Comparison of ENCODE assay signal across 26 cellular contexts in the genomic region with DNA sequence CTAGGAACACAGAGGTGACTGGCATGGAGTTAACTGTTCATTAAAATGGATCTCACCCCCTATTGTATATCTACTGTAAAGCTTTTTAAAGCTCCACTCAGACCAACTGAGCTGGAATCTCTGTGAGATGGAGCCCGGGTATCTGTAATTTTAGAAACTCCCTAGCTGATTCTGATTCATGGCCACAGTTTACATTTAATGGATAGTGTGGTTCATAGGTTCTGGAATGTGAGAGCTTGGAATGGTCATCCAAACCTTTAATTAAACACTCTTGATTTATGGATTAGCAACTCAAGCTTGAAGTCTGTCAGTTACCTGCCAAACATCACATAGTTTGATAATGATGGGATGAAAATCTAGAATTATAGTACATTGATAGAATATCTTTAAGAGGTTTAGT.
A peak's percentile ranks its signal among the peaks of the same experiment; 100 is the strongest.
DNase-seq lines count a peak whose midpoint lies in the region; ATAC-seq and TF ChIP-seq lines count a peak whose summit lies in the region.
"Had no signal": no experiment of that assay in that cellular context is flagged by ENCODE, and none has a peak within 500 bp of the region (broad histone marks: within the 10 kb centered on the region; RNA-seq: fewer than 3 reads in every experiment).

No MANE protein-coding gene starts in this region.

- ATAC-seq in HG03039 (IDR thresholded peaks at IDR 0.05; ENCODE audit: unreplicated experiment) = no peak
- ATAC-seq: activated naive CD8-positive, alpha-beta T cell treated with anti-CD3 and anti-CD28 coated beads, Interleukin-2, amount 50 U/mL, for 24 hours; activated T-cell treated with anti-CD3 and anti-CD28 coated beads, Interleukin-2, amount 50 U/mL, for 72 hours; body of pancreas; naive thymus-derived CD4-positive, alpha-beta T cell had no signal

- H3K9me2 ChIP-seq in GM23248 (ENCODE audit: insufficient read depth) = no peaks in the 10 kb centered on the region

- H3K9ac ChIP-seq in GM23248 = no peak overlapping the region

- no peaks in the 10 kb centered on the region for H3F3A ChIP-seq in GM23248 (ENCODE audit: insufficient read depth)

- H3K4me3 ChIP-seq in GM23248 (no peak overlapping the region), uterus (no peak overlapping the region)
- H3K4me3 ChIP-seq: body of pancreas, dorsolateral prefrontal cortex, tibial nerve had no signal

- DNase-seq in GM23248 (peak; percentile 44), NCI-H226 (peak; percentile 9), epithelial cell of prostate (ENCODE audit: low read depth, low spot score) (no peak), left kidney (ENCODE audit: low read depth, low spot score) (peak; percentile 20), cardiac septum (ENCODE audit: low spot score) (no peak), uterus (no peak)
- DNase-seq in activated T-cell treated with anti-CD3 and anti-CD28 coated beads, Interleukin-2, amount 50 U/mL, for 48 hours = no peak
- DNase-seq: activated CD4-positive, alpha-beta T cell treated with anti-CD3 and anti-CD28 coated beads, Interleukin-2, amount 50 U/mL, for 48 hours; activated CD4-positive, CD25-positive, alpha-beta regulatory T cell treated with anti-CD3 and anti-CD28 coated beads, Interleukin-2, amount 50 U/mL, for 72 hours; activated naive CD4-positive, alpha-beta T cell; activated naive CD8-positive, alpha-beta T cell treated with anti-CD3 and anti-CD28 coated beads, Interleukin-2, amount 50 U/mL, for 24 hours; activated T-cell treated with anti-CD3 and anti-CD28 coated beads, Interleukin-2, amount 50 U/mL, for 72 hours; body of pancreas; CD8-positive, alpha-beta memory T cell; DMS 273 treated with DMSO at 0.1 percent for 48 hours; dorsolateral prefrontal cortex; GF-D8; naive thymus-derived CD4-positive, alpha-beta T cell; NCI-H1092 treated with DMSO at 0.1 percent for 48 hours; NCI-H187; SHP77 treated with DMSO at 0.1 percent for 48 hours; stimulated activated CD4-positive, alpha-beta T cell treated with anti-CD3 and anti-CD28 coated beads, Interleukin-12 subunit alpha, Interleukin-12 subunit beta, amount 100 ng/mL, for 4 hours; stimulated activated CD4-positive, alpha-beta T cell treated with anti-CD3 and anti-CD28 coated beads, Interleukin-2, amount 100 ng/mL, for 48 hours had no signal

- no peaks in the 10 kb centered on the region for H3K79me2 ChIP-seq in GM23248 (ENCODE audit: insufficient read depth)

- H3K27me3 ChIP-seq in GM23248 (replicated peaks; ENCODE audit: insufficient read depth) (no peaks in the 10 kb centered on the region), uterus (no peaks in the 10 kb centered on the region)
- H3K27me3 ChIP-seq: body of pancreas, neutrophil, tibial nerve had no signal

- TF ChIP-seq POLR2A in uterus (IDR thresholded peaks at IDR 0.05) = no peak

- H3K9me3 ChIP-seq in GM23248 (ENCODE audit: low read depth) (no peaks in the 10 kb centered on the region), uterus (no peaks in the 10 kb centered on the region)
- H3K9me3 ChIP-seq: body of pancreas, neutrophil, tibial nerve had no signal

- H3K4me1 ChIP-seq in GM23248 (ENCODE audit: insufficient read depth) (peaks cover 14% of the 10 kb centered on the region), uterus (no peaks in the 10 kb centered on the region)
- H3K4me1 ChIP-seq: tibial nerve had no signal

- no peaks in the 10 kb centered on the region for H4K20me1 ChIP-seq in GM23248 (ENCODE audit: insufficient read depth)

- TF ChIP-seq CTCF in uterus (IDR thresholded peaks at IDR 0.05) = no peak

- in situ Hi-C loops in GM23248 (cut with MboI) = no loop called here

- H2AFZ ChIP-seq in GM23248 = no peak overlapping the region

- H3K27ac ChIP-seq in GM23248 (no peak overlapping the region), epithelial cell of prostate (peak overlapping the region; percentile 5), uterus (no peak overlapping the region)
- H3K27ac ChIP-seq: body of pancreas, dorsolateral prefrontal cortex, neutrophil, tibial nerve had no signal

- intact Hi-C loops in cardiac septum (cut with DNase I) (no loop called here), uterus (cut with DNase I; ENCODE audit: low total_unique reads) (no loop called here)

- H3K36me3 ChIP-seq in GM23248 (ENCODE audit: low read depth) = no peaks in the 10 kb centered on the region
- H3K36me3 ChIP-seq in uterus = no peaks in the 10 kb centered on the region
- H3K36me3 ChIP-seq: neutrophil, tibial nerve had no signal

- WGBS in GM23248 (ENCODE audit: low coverage in 1 of 2, low lambda C conversion rate in 2 of 2, missing lambda C conversion rate in 2 of 2), 2 experiments = 11 to 21% methylated on average over 1 of the region's 1 CpG

- peak overlapping the region; percentile 3 for H3K4me2 ChIP-seq in GM23248 (ENCODE audit: unreplicated experiment)

Comparison
In these comparisons a context has a peak if more than half of its experiments do, and no peak if none do; other contexts are left out.
1. DNase-seq: peak in GM23248 (single experiment), NCI-H226 (single experiment) and left kidney (single experiment); none in epithelial cell of prostate (single experiment), activated T-cell treated with anti-CD3 and anti-CD28 coated beads, Interleukin-2, amount 50 U/mL, for 48 hours (0 of 2), cardiac septum (single experiment) and uterus (0 of 2).